In genomic region chr4:128863314-128864075, GRCh38 we compare ENCODE assay signal across 7 cellular contexts. TPM values are rescaled to one million over a fixed set of nuclear protein-coding genes. Genes with fewer than 3 reads are reported as not detected.
DNase-seq lines count a peak whose midpoint lies in the region; ATAC-seq and TF ChIP-seq lines count a peak whose summit lies in the region.

No MANE protein-coding gene starts in this region.

- H3K4me1 ChIP-seq in SJCRH30 = no peaks in the 10 kb centered on the region; the same call in 1 of the 2 replicates
- H3K4me1 ChIP-seq in ovary (ENCODE audit: insufficient read depth) = peaks cover 7% of the 10 kb centered on the region
- H3K4me1 ChIP-seq in upper lobe of right lung = peaks cover 18% of the 10 kb centered on the region

- H3K27ac ChIP-seq in SJCRH30 (no peak overlapping the region), ovary (no peak overlapping the region), upper lobe of right lung (no peak overlapping the region)

- H3K27me3 ChIP-seq in SJCRH30 (no peaks in the 10 kb centered on the region), ovary (no peaks in the 10 kb centered on the region), upper lobe of right lung (no peaks in the 10 kb centered on the region)

- peak; percentile 71 to 90 for DNase-seq in SJCRH30
- peak; percentile 65 for DNase-seq in activated naive CD4-positive, alpha-beta T cell treated with Interleukin-2 at 50 U/mL for 16 hours
- peak; percentile 47 for DNase-seq in germinal center (ENCODE audit: low spot score)
- peak; percentile 78 to 87 (median 85) for DNase-seq in ovary
- peak; percentile 73 for DNase-seq in upper lobe of right lung

- peak; percentile 79 for TF ChIP-seq CTCF in GM12874 (IDR thresholded peaks at IDR 0.05; ENCODE audit: insufficient read depth, low read depth, low read length)
- peak; percentile 83 to 88 (median 84) for TF ChIP-seq CTCF in ovary (IDR thresholded peaks at IDR 0.05)
- TF ChIP-seq CTCF in upper lobe of right lung (IDR thresholded peaks at IDR 0.05) = peak; percentile 88

- TF ChIP-seq EP300 in Ishikawa (IDR thresholded peaks at IDR 0.05; ENCODE audit: borderline replicate concordance) (no peak), ovary (IDR thresholded peaks at IDR 0.05) (no peak)

- 40 to 43% (median 42%) methylated on average over 10 of the region's 10 CpGs for WGBS in ovary, 3 donors

- peak; percentile 87 for ATAC-seq in upper lobe of right lung

- H3K36me3 ChIP-seq in SJCRH30 (peaks cover 47% of the 10 kb centered on the region), ovary (no peaks in the 10 kb centered on the region), upper lobe of right lung (peaks cover 47% of the 10 kb centered on the region)

- no peaks in the 10 kb centered on the region for H3K9me3 ChIP-seq in SJCRH30 (replicated peaks)
- no peaks in the 10 kb centered on the region for H3K9me3 ChIP-seq in ovary
- no peaks in the 10 kb centered on the region for H3K9me3 ChIP-seq in upper lobe of right lung

- TF ChIP-seq POLR2A in ovary (IDR thresholded peaks at IDR 0.05) = no peak

- intact Hi-C loops in ovary (cut with DNase I) (loop anchor here (2.0 to 10.0 kb wide), 8 partner anchors 49 to 669 kb away; no protein-coding TSS in a partner anchor), upper lobe of right lung (cut with DNase I) (loop anchor here (10.0 kb wide), 1 partner anchor 669 kb away; no protein-coding TSS in a partner anchor)

- H3K4me3 ChIP-seq in SJCRH30 (no peak overlapping the region), ovary (no peak overlapping the region), upper lobe of right lung (no peak overlapping the region)

- peak; percentile 70 for TF ChIP-seq RAD21 in Ishikawa (IDR thresholded peaks at IDR 0.05; ENCODE audit: low read depth)

TF ChIP-seq in Ishikawa, 13 proteins besides CTCF, POLR2A, EP300 and RAD21:
- no peak for TF ChIP-seq TEAD4 (IDR thresholded peaks at IDR 0.05)
- TF ChIP-seq NFIC (IDR thresholded peaks at IDR 0.05) = no peak
- TF ChIP-seq TAF1 (IDR thresholded peaks at IDR 0.05; ENCODE audit: low read depth) = no peak
- no peak for TF ChIP-seq REST (IDR thresholded peaks at IDR 0.05; ENCODE audit: low read depth)
- no peak for TF ChIP-seq CEBPB (IDR thresholded peaks at IDR 0.05)
- no peak for TF ChIP-seq ZBTB7A (IDR thresholded peaks at IDR 0.05; ENCODE audit: low read depth)
- TF ChIP-seq FOXM1 (IDR thresholded peaks at IDR 0.05; ENCODE audit: borderline replicate concordance, low read depth) = no peak
- TF ChIP-seq USF1 (IDR thresholded peaks at IDR 0.05) = no peak
- no peak for TF ChIP-seq EGR1 (IDR thresholded peaks at IDR 0.05)
- TF ChIP-seq CREB1 (IDR thresholded peaks at IDR 0.05; ENCODE audit: low read depth) = no peak
TF ChIP-seq in Ishikawa: peak in this region for 0.

RNA-seq across cellular contexts. Expression of gene JADE1, which starts 54.0 kb away (rescaled TPM):
- total RNA-seq in SJCRH30 (2014; rRNA removed; shearing (Covaris generic)) = 23.2 and 27.5 TPM in 2 replicates
- total RNA-seq in ovary = 10 to 100 TPM; 27.3 to 48.6 (median 37.5) TPM
- 10 to 100 TPM; 21.3 to 24.8 TPM for polyA plus RNA-seq in ovary
- total RNA-seq in upper lobe of right lung = 41.7 TPM
